19 cellular contexts compared by ENCODE assay signal in the genomic region with DNA sequence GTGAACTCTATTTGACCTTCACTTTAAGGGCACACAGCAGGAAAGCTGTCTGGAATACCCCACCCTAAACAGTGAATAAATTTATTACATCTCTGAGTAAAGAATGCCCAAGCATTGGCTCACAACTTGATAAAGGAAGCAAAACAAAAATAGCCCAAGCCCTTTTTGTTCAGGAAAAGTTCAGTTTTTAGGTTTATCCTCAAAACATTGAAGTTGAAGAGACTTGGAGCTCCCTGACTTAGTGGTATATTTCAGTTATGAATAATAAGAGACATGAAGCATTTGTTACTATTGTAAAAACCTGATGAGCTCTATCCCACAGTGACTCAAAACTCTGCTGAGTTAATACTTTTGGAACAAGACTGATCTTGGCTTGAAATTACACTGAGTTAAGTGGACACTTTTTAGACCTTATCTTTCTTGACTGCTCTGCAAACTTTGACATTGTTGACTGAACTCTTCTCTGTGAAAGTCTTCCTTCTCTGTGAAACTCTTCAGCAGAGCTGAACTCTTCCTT.
DNase-seq lines count a peak whose midpoint lies in the region; ATAC-seq and TF ChIP-seq lines count a peak whose summit lies in the region.
"Had no signal": no experiment of that assay in that cellular context is flagged by ENCODE, and none has a peak within 500 bp of the region (broad histone marks: within the 10 kb centered on the region; RNA-seq: fewer than 3 reads in every experiment).

No MANE protein-coding gene starts in this region.

- H3K4me3 ChIP-seq in choroid plexus epithelial cell (ENCODE audit: low read depth, low read length): no peak overlapping the region
- no peak overlapping the region for H3K4me3 ChIP-seq in H7 (ENCODE audit: insufficient read depth, low read depth, low read length)
- no peak overlapping the region for H3K4me3 ChIP-seq in gastroesophageal sphincter
- H3K4me3 ChIP-seq: BLaER1, K562 had no signal

- TF ChIP-seq EP300 in gastroesophageal sphincter (IDR thresholded peaks at IDR 0.05): no peak

- no peaks in the 10 kb centered on the region for H3K9me3 ChIP-seq in gastroesophageal sphincter
- H3K9me3 ChIP-seq: BLaER1 had no signal

- no peak for TF ChIP-seq POLR2A in gastroesophageal sphincter (IDR thresholded peaks at IDR 0.05)

- H3K27me3 ChIP-seq in H7 (ENCODE audit: control insufficient read depth, insufficient read depth, low read length): no peaks in the 10 kb centered on the region
- H3K27me3 ChIP-seq in gastroesophageal sphincter: no peaks in the 10 kb centered on the region
- H3K27me3 ChIP-seq: BLaER1 had no signal

- H3K36me3 ChIP-seq in H7 (replicated peaks; ENCODE audit: control insufficient read depth, insufficient read depth, low read length) (no peaks in the 10 kb centered on the region), gastroesophageal sphincter (no peaks in the 10 kb centered on the region)
- H3K36me3 ChIP-seq: BLaER1 had no signal

- no peak for DNase-seq in left ventricle myocardium superior
- no peak for DNase-seq in Right ventricle myocardium superior
- peak; percentile 35 for DNase-seq in choroid plexus epithelial cell (ENCODE audit: low read depth)
- DNase-seq in left colon: no peak
- no peak for DNase-seq in H7
- DNase-seq in NCI-H1092 treated with DMSO at 0.1 percent for 48 hours (lab: John Stamatoyannopoulos, UW): no peak
- DNase-seq: 8988T; CD8-positive, alpha-beta T cell; DMS79; NCI-H1436 treated with DMSO at 0.1 percent for 48 hours; NCI-H2029 treated with DMSO at 0.1 percent for 48 hours; NCI-H2171 treated with DMSO at 0.1 percent for 48 hours; NCI-H446 treated with DMSO at 0.1 percent for 48 hours; NCI-H774; PC-3 had no signal

- no peak overlapping the region for H3K27ac ChIP-seq in gastroesophageal sphincter
- H3K27ac ChIP-seq: BLaER1 had no signal

- H3K4me1 ChIP-seq in gastroesophageal sphincter: peaks cover 0 to 23% (median 4%) of the 10 kb centered on the region in 3 donors
- H3K4me1 ChIP-seq: BLaER1 had no signal

- ATAC-seq in left ventricle myocardium superior (peak; percentile 9), Right ventricle myocardium superior (ENCODE audit: poor library complexity) (no peak), left colon (peak; percentile 37), GM21576 (IDR thresholded peaks at IDR 0.05; ENCODE audit: unreplicated experiment) (no peak), gastroesophageal sphincter (no peak)
- ATAC-seq: CD8-positive, alpha-beta T cell; K562; PC-3 had no signal

- intact Hi-C loops in left ventricle myocardium superior (cut with micrococcal nuclease) (no loop called here), Right ventricle myocardium superior (cut with DNase I) (no loop called here), left colon (cut with DNase I, micrococcal nuclease) (no loop called here)

- TF ChIP-seq CTCF in choroid plexus epithelial cell (conservative IDR thresholded peaks at IDR 0.05; ENCODE audit: low read depth, low read length): no peak
- no peak for TF ChIP-seq CTCF in gastroesophageal sphincter (IDR thresholded peaks at IDR 0.05)

Comparison
In these comparisons a context has a peak if more than half of its experiments do, and no peak if none do; other contexts are left out.
1. ATAC-seq: peak in left ventricle myocardium superior (single experiment) and left colon (single experiment); none in Right ventricle myocardium superior (single experiment), GM21576 (single experiment) and gastroesophageal sphincter (single experiment).